13 cellular contexts compared by ENCODE assay signal in the genomic region with DNA sequence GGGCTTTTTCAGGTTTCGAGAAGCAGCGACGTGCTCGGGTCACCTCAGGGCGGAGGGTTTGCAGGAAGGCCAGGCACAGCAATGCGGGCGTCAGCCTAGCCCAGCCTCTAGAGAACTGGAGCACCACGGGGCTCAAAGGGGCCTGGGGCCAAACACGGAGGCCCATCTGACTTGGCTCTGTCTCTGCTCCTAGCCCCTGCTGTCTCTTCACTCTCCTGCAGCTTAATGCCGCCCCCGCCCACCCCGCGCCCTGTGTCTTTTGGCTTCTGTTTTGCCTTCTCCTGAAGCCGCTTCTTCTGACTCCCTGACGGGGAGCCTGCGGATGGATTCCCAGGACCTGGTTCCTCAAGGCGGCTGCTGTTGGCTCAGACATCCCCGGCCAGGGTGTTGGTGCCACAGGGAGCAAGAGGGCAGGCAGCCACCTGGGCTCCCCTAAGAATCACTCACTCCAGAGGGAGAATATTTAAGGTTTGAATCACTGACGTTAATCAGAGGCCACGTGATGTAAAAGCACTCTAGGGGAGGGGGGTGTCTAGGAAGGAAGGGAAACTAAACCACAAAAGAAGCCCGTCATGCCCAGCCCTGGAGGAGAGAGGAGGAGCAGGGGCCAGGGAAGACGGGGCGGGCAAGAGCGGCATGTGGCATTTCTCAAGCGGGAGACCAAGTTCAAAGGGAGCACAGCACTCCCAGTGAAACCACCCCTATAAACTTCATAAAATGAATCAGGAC. TPM values are rescaled to one million over a fixed set of nuclear protein-coding genes. Genes with fewer than 3 reads are reported as not detected.
A peak's percentile ranks its signal among the peaks of the same experiment; 100 is the strongest.
DNase-seq lines count a peak whose midpoint lies in the region; ATAC-seq and TF ChIP-seq lines count a peak whose summit lies in the region.
"Had no signal": no experiment of that assay in that cellular context is flagged by ENCODE, and none has a peak within 500 bp of the region (broad histone marks: within the 10 kb centered on the region; RNA-seq: fewer than 3 reads in every experiment).

No MANE protein-coding gene starts in this region.

- DNase-seq in DND-41 (peak; percentile 68), dermis blood vessel endothelial cell (peak; percentile 8), non-pigmented ciliary epithelial cell (ENCODE audit: low read depth) (peak; percentile 13), CD1c-positive myeloid dendritic cell (ENCODE audit: extremely low spot score) (no peak), T-helper 17 cell (no peak)
- peak; percentile 41 for DNase-seq in Jurkat, Clone E6-1 (ENCODE audit: low read depth, low spot score)
- DNase-seq: GDM1, NCI-H1694 treated with DMSO at 0.1 percent for 48 hours, right cardiac atrium had no signal

- H3K36me3 Mint-ChIP-seq in T-helper 17 cell (ENCODE audit: low read depth), result peaks cover 3% of the 10 kb centered on the region
- H3K36me3 Mint-ChIP-seq: stimulated activated effector memory CD8-positive, alpha-beta T cell treated with anti-CD3 and anti-CD28 coated beads, Interleukin-12 subunit alpha, Interleukin-12 subunit beta, amount 100 ng/mL, for 72 hours had no signal

- H3K4me3 ChIP-seq in DND-41 (ENCODE audit: low read depth in 1 of 2, low read length in 2 of 2), result no peak overlapping the region
- H3K4me3 ChIP-seq in Jurkat, Clone E6-1 (ENCODE audit: low read length), result peak overlapping the region; percentile 20

- peaks cover 2% of the 10 kb centered on the region for H3K27me3 ChIP-seq in DND-41 (ENCODE audit: insufficient read depth, low read length, poor library complexity)

- ATAC-seq in DND-41 (ENCODE audit: insufficient read depth, low read depth) (peak; percentile 86), GM18498 (IDR thresholded peaks at IDR 0.05; ENCODE audit: unreplicated experiment) (no peak), GM18909 (IDR thresholded peaks at IDR 0.05; ENCODE audit: poor library complexity, unreplicated experiment) (no peak), T-helper 17 cell (no peak)
- ATAC-seq: stimulated activated effector memory CD8-positive, alpha-beta T cell treated with anti-CD3 and anti-CD28 coated beads, Interleukin-12 subunit alpha, Interleukin-12 subunit beta, amount 100 ng/mL, for 72 hours had no signal

- H4K20me1 ChIP-seq in DND-41 (ENCODE audit: insufficient read depth, low read length), result no peaks in the 10 kb centered on the region

- H3K27ac Mint-ChIP-seq in T-helper 17 cell, result no peak overlapping the region
- H3K27ac Mint-ChIP-seq: stimulated activated effector memory CD8-positive, alpha-beta T cell treated with anti-CD3 and anti-CD28 coated beads, Interleukin-12 subunit alpha, Interleukin-12 subunit beta, amount 100 ng/mL, for 72 hours had no signal

- TF ChIP-seq CTCF in DND-41 (IDR thresholded peaks at IDR 0.05; ENCODE audit: borderline replicate concordance, extremely low read depth, low read length, poor library complexity, severe bottlenecking), result no peak

- no peak overlapping the region for H3K27ac ChIP-seq in DND-41 (ENCODE audit: low read length)

- H3K27me3 Mint-ChIP-seq in T-helper 17 cell, result peaks cover 56% of the 10 kb centered on the region

- no peak overlapping the region; the same call in 1 of the 2 replicates for H2AFZ ChIP-seq in DND-41 (ENCODE audit: low read depth, low read length)

- no peaks in the 10 kb centered on the region for H3K79me2 ChIP-seq in DND-41 (ENCODE audit: insufficient read depth, low read length)

- H3K9ac ChIP-seq in DND-41 (ENCODE audit: low read depth, low read length), result no peak overlapping the region

- peak overlapping the region; percentile 51 for H3K4me2 ChIP-seq in DND-41 (ENCODE audit: insufficient read depth, low read length)

- H3K4me1 ChIP-seq in DND-41 (ENCODE audit: insufficient read depth, low read length), result peaks cover 19% of the 10 kb centered on the region

- peaks cover 9% of the 10 kb centered on the region for H3K4me1 Mint-ChIP-seq in T-helper 17 cell

- no peak overlapping the region for H3K4me3 Mint-ChIP-seq in T-helper 17 cell
- H3K4me3 Mint-ChIP-seq: stimulated activated effector memory CD8-positive, alpha-beta T cell treated with anti-CD3 and anti-CD28 coated beads, Interleukin-12 subunit alpha, Interleukin-12 subunit beta, amount 100 ng/mL, for 72 hours had no signal

- H3K9me3 ChIP-seq in DND-41 (ENCODE audit: insufficient read depth, low read length, severe bottlenecking) (no peaks in the 10 kb centered on the region), T-helper 17 cell (ENCODE audit: control insufficient read depth, low read length, poor library complexity, severe bottlenecking) (no peaks in the 10 kb centered on the region)

- no peaks in the 10 kb centered on the region for H3K36me3 ChIP-seq in DND-41 (ENCODE audit: insufficient read depth, low read length)

RNA-seq across cellular contexts. Expression of a gene that starts 36.9 kb away (rescaled TPM):
- polyA plus RNA-seq in Jurkat, Clone E6-1 (2012; ENCODE audit: insufficient read depth, insufficient read length), result not detected
- total RNA-seq in dermis blood vessel endothelial cell (not detected in 2 replicates), T-helper 17 cell (not detected)
- total RNA-seq: SK-MEL-5 had no signal

Comparison
In these comparisons a context has a peak if more than half of its experiments do, and no peak if none do; other contexts are left out.
1. DNase-seq: peak in DND-41 (single experiment), Jurkat, Clone E6-1 (single experiment), dermis blood vessel endothelial cell (single experiment) and non-pigmented ciliary epithelial cell (single experiment); none in CD1c-positive myeloid dendritic cell (single experiment) and T-helper 17 cell (0 of 3).